Comparison of ENCODE assay signal across 2 cellular contexts in the genomic region with DNA sequence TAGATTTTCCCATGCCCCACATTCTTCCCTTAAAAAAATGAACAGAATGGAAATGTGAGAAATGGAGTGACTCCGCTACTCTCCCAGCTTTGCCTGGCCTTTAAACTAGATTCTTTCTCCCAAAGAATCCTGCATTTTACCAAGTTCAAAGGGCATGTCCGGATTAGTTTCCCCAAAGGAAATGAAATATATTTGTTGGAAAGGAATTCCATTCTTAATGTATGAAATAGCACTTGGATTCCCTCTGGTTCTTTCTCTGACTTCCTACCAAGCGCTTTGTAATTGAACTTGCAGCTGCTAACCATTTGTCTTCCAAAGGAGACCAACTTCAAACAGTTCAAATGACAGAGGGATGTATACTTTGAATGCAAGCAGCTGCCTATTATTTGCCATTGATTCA.
TF ChIP-seq lines count a peak whose summit lies in the region.

No MANE protein-coding gene starts in this region.

TF ChIP-seq in liver, 16 proteins besides CTCF, POLR2A, EP300 and RAD21:
- TF ChIP-seq EGR1 (IDR thresholded peaks at IDR 0.05; ENCODE audit: low read depth in 2 of 2) (no peak), HNF4A (conservative IDR thresholded peaks at IDR 0.05) (no peak), GABPA (IDR thresholded peaks at IDR 0.05 in 1 of 2, conservative IDR thresholded peaks at IDR 0.05 in 1 of 2) (no peak), YY1 (IDR thresholded peaks at IDR 0.05) (no peak), SP1 (IDR thresholded peaks at IDR 0.05) (no peak), NR2F2 (IDR thresholded peaks at IDR 0.05) (peak; percentile 44), TAF1 (conservative IDR thresholded peaks at IDR 0.05) (no peak)
- TF ChIP-seq, protein P1, sequence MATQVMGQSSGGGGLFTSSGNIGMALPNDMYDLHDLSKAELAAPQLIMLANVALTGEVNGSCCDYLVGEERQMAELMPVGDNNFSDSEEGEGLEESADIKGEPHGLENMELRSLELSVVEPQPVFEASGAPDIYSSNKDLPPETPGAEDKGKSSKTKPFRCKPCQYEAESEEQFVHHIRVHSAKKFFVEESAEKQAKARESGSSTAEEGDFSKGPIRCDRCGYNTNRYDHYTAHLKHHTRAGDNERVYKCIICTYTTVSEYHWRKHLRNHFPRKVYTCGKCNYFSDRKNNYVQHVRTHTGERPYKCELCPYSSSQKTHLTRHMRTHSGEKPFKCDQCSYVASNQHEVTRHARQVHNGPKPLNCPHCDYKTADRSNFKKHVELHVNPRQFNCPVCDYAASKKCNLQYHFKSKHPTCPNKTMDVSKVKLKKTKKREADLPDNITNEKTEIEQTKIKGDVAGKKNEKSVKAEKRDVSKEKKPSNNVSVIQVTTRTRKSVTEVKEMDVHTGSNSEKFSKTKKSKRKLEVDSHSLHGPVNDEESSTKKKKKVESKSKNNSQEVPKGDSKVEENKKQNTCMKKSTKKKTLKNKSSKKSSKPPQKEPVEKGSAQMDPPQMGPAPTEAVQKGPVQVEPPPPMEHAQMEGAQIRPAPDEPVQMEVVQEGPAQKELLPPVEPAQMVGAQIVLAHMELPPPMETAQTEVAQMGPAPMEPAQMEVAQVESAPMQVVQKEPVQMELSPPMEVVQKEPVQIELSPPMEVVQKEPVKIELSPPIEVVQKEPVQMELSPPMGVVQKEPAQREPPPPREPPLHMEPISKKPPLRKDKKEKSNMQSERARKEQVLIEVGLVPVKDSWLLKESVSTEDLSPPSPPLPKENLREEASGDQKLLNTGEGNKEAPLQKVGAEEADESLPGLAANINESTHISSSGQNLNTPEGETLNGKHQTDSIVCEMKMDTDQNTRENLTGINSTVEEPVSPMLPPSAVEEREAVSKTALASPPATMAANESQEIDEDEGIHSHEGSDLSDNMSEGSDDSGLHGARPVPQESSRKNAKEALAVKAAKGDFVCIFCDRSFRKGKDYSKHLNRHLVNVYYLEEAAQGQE (IDR thresholded peaks at IDR 0.05) = no peak

TF ChIP-seq in HepG2, 621 proteins besides CTCF, POLR2A, EP300 and RAD21:
- TF ChIP-seq SP1 (IDR thresholded peaks at IDR 0.05) (no peak), SP1 (CRISPR knock-in tag; IDR thresholded peaks at IDR 0.05) (no peak), ZNF577 (CRISPR knock-in tag; IDR thresholded peaks at IDR 0.05; ENCODE audit: borderline replicate concordance, low read depth) (no peak), EZH2 (conservative IDR thresholded peaks at IDR 0.05; ENCODE audit: low read depth, low read length) (no peak), CREB1 (IDR thresholded peaks at IDR 0.05) (no peak), CREB1 (CRISPR knock-in tag; IDR thresholded peaks at IDR 0.05) (no peak), CREM (IDR thresholded peaks at IDR 0.05) (no peak), CREM (CRISPR knock-in tag; IDR thresholded peaks at IDR 0.05) (no peak)
- TF ChIP-seq, protein P2, sequence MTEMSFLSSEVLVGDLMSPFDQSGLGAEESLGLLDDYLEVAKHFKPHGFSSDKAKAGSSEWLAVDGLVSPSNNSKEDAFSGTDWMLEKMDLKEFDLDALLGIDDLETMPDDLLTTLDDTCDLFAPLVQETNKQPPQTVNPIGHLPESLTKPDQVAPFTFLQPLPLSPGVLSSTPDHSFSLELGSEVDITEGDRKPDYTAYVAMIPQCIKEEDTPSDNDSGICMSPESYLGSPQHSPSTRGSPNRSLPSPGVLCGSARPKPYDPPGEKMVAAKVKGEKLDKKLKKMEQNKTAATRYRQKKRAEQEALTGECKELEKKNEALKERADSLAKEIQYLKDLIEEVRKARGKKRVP (CRISPR knock-in tag; IDR thresholded peaks at IDR 0.05) = no peak
- TF ChIP-seq, protein P3, sequence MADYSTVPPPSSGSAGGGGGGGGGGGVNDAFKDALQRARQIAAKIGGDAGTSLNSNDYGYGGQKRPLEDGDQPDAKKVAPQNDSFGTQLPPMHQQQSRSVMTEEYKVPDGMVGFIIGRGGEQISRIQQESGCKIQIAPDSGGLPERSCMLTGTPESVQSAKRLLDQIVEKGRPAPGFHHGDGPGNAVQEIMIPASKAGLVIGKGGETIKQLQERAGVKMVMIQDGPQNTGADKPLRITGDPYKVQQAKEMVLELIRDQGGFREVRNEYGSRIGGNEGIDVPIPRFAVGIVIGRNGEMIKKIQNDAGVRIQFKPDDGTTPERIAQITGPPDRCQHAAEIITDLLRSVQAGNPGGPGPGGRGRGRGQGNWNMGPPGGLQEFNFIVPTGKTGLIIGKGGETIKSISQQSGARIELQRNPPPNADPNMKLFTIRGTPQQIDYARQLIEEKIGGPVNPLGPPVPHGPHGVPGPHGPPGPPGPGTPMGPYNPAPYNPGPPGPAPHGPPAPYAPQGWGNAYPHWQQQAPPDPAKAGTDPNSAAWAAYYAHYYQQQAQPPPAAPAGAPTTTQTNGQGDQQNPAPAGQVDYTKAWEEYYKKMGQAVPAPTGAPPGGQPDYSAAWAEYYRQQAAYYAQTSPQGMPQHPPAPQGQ (CRISPR knock-in tag; IDR thresholded peaks at IDR 0.05; ENCODE audit: borderline replicate concordance) = no peak
- TF ChIP-seq, protein P4, sequence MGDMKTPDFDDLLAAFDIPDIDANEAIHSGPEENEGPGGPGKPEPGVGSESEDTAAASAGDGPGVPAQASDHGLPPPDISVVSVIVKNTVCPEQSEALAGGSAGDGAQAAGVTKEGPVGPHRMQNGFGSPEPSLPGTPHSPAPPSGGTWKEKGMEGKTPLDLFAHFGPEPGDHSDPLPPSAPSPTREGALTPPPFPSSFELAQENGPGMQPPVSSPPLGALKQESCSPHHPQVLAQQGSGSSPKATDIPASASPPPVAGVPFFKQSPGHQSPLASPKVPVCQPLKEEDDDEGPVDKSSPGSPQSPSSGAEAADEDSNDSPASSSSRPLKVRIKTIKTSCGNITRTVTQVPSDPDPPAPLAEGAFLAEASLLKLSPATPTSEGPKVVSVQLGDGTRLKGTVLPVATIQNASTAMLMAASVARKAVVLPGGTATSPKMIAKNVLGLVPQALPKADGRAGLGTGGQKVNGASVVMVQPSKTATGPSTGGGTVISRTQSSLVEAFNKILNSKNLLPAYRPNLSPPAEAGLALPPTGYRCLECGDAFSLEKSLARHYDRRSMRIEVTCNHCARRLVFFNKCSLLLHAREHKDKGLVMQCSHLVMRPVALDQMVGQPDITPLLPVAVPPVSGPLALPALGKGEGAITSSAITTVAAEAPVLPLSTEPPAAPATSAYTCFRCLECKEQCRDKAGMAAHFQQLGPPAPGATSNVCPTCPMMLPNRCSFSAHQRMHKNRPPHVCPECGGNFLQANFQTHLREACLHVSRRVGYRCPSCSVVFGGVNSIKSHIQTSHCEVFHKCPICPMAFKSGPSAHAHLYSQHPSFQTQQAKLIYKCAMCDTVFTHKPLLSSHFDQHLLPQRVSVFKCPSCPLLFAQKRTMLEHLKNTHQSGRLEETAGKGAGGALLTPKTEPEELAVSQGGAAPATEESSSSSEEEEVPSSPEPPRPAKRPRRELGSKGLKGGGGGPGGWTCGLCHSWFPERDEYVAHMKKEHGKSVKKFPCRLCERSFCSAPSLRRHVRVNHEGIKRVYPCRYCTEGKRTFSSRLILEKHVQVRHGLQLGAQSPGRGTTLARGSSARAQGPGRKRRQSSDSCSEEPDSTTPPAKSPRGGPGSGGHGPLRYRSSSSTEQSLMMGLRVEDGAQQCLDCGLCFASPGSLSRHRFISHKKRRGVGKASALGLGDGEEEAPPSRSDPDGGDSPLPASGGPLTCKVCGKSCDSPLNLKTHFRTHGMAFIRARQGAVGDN (CRISPR knock-in tag; IDR thresholded peaks at IDR 0.05) = no peak
- TF ChIP-seq, protein P5, sequence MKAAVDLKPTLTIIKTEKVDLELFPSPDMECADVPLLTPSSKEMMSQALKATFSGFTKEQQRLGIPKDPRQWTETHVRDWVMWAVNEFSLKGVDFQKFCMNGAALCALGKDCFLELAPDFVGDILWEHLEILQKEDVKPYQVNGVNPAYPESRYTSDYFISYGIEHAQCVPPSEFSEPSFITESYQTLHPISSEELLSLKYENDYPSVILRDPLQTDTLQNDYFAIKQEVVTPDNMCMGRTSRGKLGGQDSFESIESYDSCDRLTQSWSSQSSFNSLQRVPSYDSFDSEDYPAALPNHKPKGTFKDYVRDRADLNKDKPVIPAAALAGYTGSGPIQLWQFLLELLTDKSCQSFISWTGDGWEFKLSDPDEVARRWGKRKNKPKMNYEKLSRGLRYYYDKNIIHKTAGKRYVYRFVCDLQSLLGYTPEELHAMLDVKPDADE (CRISPR knock-in tag; IDR thresholded peaks at IDR 0.05) = no peak
TF ChIP-seq in HepG2: peak in this region for 0.
